26 cellular contexts compared by ENCODE assay signal in the genomic region with DNA sequence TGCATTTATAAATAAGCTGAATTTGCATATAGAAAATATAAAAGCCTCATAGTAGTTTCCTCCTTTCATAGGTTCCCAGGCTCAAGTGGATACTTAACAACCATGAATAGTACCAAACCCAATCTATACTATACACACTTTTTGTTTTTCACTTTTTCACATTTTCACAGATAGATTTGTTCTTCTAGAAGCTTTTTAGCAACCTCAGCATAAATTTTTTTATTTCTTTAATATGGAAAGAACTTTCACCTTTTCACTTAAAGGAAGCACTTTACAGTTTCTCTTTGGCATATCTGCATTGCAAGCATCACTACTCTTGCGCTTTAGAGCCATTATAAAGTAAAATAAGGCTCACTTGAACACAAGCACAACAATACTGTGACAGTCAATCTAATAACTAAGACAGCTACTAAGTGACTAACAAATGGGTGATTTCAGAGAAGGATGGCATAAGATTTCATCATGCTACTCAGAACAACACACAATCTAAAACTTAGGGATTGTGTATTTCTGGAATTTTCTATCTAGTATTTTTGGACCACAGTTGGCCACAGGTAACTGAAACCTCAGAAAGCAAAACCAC.
DNase-seq lines count a peak whose midpoint lies in the region; ATAC-seq, FAIRE-seq and TF ChIP-seq lines count a peak whose summit lies in the region.
"Had no signal": no experiment of that assay in that cellular context is flagged by ENCODE, and none has a peak within 500 bp of the region (broad histone marks: within the 10 kb centered on the region; RNA-seq: fewer than 3 reads in every experiment).

No MANE protein-coding gene starts in this region.

- intact Hi-C loops in HepG2 (cut with micrococcal nuclease; ENCODE audit: unreplicated experiment) (no loop called here), right lobe of liver (cut with DNase I) (no loop called here), K562 (cut with micrococcal nuclease) (no loop called here)

- WGBS in HepG2 (ENCODE audit: low lambda C conversion rate) = 0% methylated on average over 1 of the region's 1 CpG
- 56% methylated on average over 1 of the region's 1 CpG for WGBS in right lobe of liver (ENCODE audit: insufficient coverage, low coverage, low lambda C conversion rate, missing lambda C conversion rate)
- 0% methylated on average over 1 of the region's 1 CpG for WGBS in K562 (ENCODE audit: insufficient coverage, low coverage, missing lambda C conversion rate)
- 100% methylated on average over 1 of the region's 1 CpG for WGBS in smooth muscle cell (ENCODE audit: low lambda C conversion rate)

- TF ChIP-seq CTCF in HepG2 (CRISPR knock-in tag; IDR thresholded peaks at IDR 0.05) = no peak
- no peak for TF ChIP-seq CTCF in right lobe of liver (IDR thresholded peaks at IDR 0.05)
- no peak for TF ChIP-seq CTCF in K562 (IDR thresholded peaks at IDR 0.05 in 2 of 3, conservative IDR thresholded peaks at IDR 0.05 in 1 of 3; ENCODE audit: insufficient read depth in 2 of 3, low read depth in 1 of 3, low read length in 3 of 3)
- TF ChIP-seq CTCF in smooth muscle cell (IDR thresholded peaks at IDR 0.05; ENCODE audit: borderline replicate concordance, insufficient read depth, poor library complexity, severe bottlenecking) = no peak

- H3K27me3 ChIP-seq in HepG2 (ENCODE audit: control insufficient read depth in 1 of 2, insufficient read depth in 2 of 2, low read length in 2 of 2) (no peaks in the 10 kb centered on the region), right lobe of liver (peaks cover 0 to 5% of the 10 kb centered on the region in 2 donors), K562 (ENCODE audit: control insufficient read depth in 2 of 2, insufficient read depth in 2 of 2, low read length in 2 of 2) (no peaks in the 10 kb centered on the region), smooth muscle cell (ENCODE audit: low read depth) (no peaks in the 10 kb centered on the region)
- H3K27me3 ChIP-seq: BE2C; BLaER1 treated with 17β-estradiol and CSF1 and Interleukin-3, amounts not matched to agents 10 nM and 100 nM had no signal

- H3K27ac ChIP-seq in HepG2 (ENCODE audit: extremely low read length, insufficient read depth, low read length) (no peak overlapping the region), right lobe of liver (no peak overlapping the region), K562 (ENCODE audit: extremely low read depth, low read depth, low read length) (no peak overlapping the region), smooth muscle cell (ENCODE audit: low read depth) (no peak overlapping the region)
- H3K27ac ChIP-seq: 22Rv1; BLaER1 treated with 17β-estradiol and CSF1 and Interleukin-3, amounts not matched to agents 10 nM and 100 nM; GM23248 had no signal

- H3K36me3 ChIP-seq in HepG2 (replicated peaks in 1 of 2; ENCODE audit: control insufficient read depth in 1 of 2, insufficient read depth in 2 of 2, low read length in 2 of 2) (no peaks in the 10 kb centered on the region), right lobe of liver (no peaks in the 10 kb centered on the region), K562 (ENCODE audit: control insufficient read depth, insufficient read depth, low read length) (no peaks in the 10 kb centered on the region), smooth muscle cell (ENCODE audit: low read depth) (no peaks in the 10 kb centered on the region)
- H3K36me3 ChIP-seq: BE2C; BLaER1 treated with 17β-estradiol and CSF1 and Interleukin-3, amounts not matched to agents 10 nM and 100 nM had no signal

- DNase-seq in HepG2 (ENCODE audit: low spot score) = no peak
- no peak for DNase-seq in right lobe of liver
- peak; percentile 50 for DNase-seq in OCI-M1 (lab: John Stamatoyannopoulos, UW)
- DNase-seq in K562 (ENCODE audit: extremely low read depth in 1 of 4, low spot score in 3 of 4) = no peak
- no peak for DNase-seq in amygdala (lab: John Stamatoyannopoulos, UW)
- no peak for DNase-seq in smooth muscle cell (lab: John Stamatoyannopoulos, UW; ENCODE audit: unreplicated experiment)
- DNase-seq: ACHN; AML-193; BE2C; CD4-positive, alpha-beta T cell; CD8-positive, alpha-beta memory T cell; DMS 273 treated with DMSO at 0.1 percent for 48 hours; DMS79; EL; GF-D8; GM23248; H9 had no signal

- no peak overlapping the region for H3K4me3 ChIP-seq in HepG2 (replicated peaks in 1 of 3; ENCODE audit: insufficient read depth in 1 of 3, low read depth in 2 of 3, low read length in 3 of 3)
- no peak overlapping the region for H3K4me3 ChIP-seq in right lobe of liver
- H3K4me3 ChIP-seq in K562 = no peak overlapping the region
- H3K4me3 ChIP-seq in smooth muscle cell = no peak overlapping the region
- H3K4me3 ChIP-seq: BLaER1 treated with 17β-estradiol and CSF1 and Interleukin-3, amounts not matched to agents 10 nM and 100 nM; GM23248 had no signal

- no peaks in the 10 kb centered on the region for H3K9me1 ChIP-seq in K562 (ENCODE audit: control insufficient read depth, insufficient read depth, low read length)

- TF ChIP-seq RAD21 in HepG2 (CRISPR knock-in tag; IDR thresholded peaks at IDR 0.05) = no peak
- no peak for TF ChIP-seq RAD21 in K562 (CRISPR knock-in tag; conservative IDR thresholded peaks at IDR 0.05 in 1 of 2, IDR thresholded peaks at IDR 0.05 in 1 of 2)

- FAIRE-seq in HepG2 (lab: Jason Lieb, UNC) (no peak), K562 (lab: Jason Lieb, UNC) (no peak)
- FAIRE-seq: A204.1, D721Med, GM12891, GM19239 had no signal

- CTCF ChIA-PET in HepG2 (lab: Yijun Ruan, JAX; ENCODE audit: low intra/inter-chr PET ratio, low total read pairs) (no interaction called here), K562 (lab: Yijun Ruan, JAX; ENCODE audit: low intra/inter-chr PET ratio) (no interaction called here)

- no peaks in the 10 kb centered on the region for H3K9me3 ChIP-seq in HepG2 (ENCODE audit: low read length)
- H3K9me3 ChIP-seq in right lobe of liver = no peaks in the 10 kb centered on the region
- H3K9me3 ChIP-seq in K562 (replicated peaks; ENCODE audit: control insufficient read depth, insufficient read depth, low read depth, low read length) = 0 out of 2 replicates have a peak, but pooled peaks cover 2% of the 10 kb centered on the region
- no peaks in the 10 kb centered on the region for H3K9me3 ChIP-seq in smooth muscle cell (replicated peaks; ENCODE audit: low read depth)
- H3K9me3 ChIP-seq: BE2C; BLaER1 treated with 17β-estradiol and CSF1 and Interleukin-3, amounts not matched to agents 10 nM and 100 nM had no signal

- no peak for TF ChIP-seq POLR2A in HepG2 (IDR thresholded peaks at IDR 0.05; ENCODE audit: insufficient read depth in 1 of 2, low read depth in 2 of 2, low read length in 2 of 2)
- TF ChIP-seq POLR2A in right lobe of liver (IDR thresholded peaks at IDR 0.05) = no peak
- no peak for TF ChIP-seq POLR2A in K562 (conservative IDR thresholded peaks at IDR 0.05)

- H3K9ac ChIP-seq in HepG2 (ENCODE audit: insufficient read depth, low read depth, low read length) (no peak overlapping the region), K562 (ENCODE audit: insufficient read depth in 1 of 2, low read depth in 2 of 2, low read length in 2 of 2) (no peak overlapping the region), smooth muscle cell (ENCODE audit: low read depth) (no peak overlapping the region)
- H3K9ac ChIP-seq: BLaER1 treated with 17β-estradiol and CSF1 and Interleukin-3, amounts not matched to agents 10 nM and 100 nM; GM23248 had no signal

- no peak for TF ChIP-seq EP300 in HepG2 (IDR thresholded peaks at IDR 0.05; ENCODE audit: low read depth in 2 of 2, low read length in 2 of 2)
- no peak for TF ChIP-seq EP300 in HepG2 (CRISPR knock-in tag; IDR thresholded peaks at IDR 0.05; ENCODE audit: borderline replicate concordance)
- no peak for TF ChIP-seq EP300 in K562 (IDR thresholded peaks at IDR 0.05; ENCODE audit: low read length)

- H3F3A ChIP-seq in smooth muscle cell (ENCODE audit: low read depth) = no peaks in the 10 kb centered on the region

- POLR2A ChIA-PET in HepG2 (lab: Yijun Ruan, JAX) (no interaction called here), K562 (lab: Yijun Ruan, JAX) (no interaction called here)

- H4K20me1 ChIP-seq in HepG2 (ENCODE audit: insufficient read depth, low read length) (no peaks in the 10 kb centered on the region), K562 (replicated peaks; ENCODE audit: control insufficient read depth, insufficient read depth, low read length) (no peaks in the 10 kb centered on the region), smooth muscle cell (ENCODE audit: low read depth) (no peaks in the 10 kb centered on the region)
- H4K20me1 ChIP-seq: BLaER1 treated with 17β-estradiol and CSF1 and Interleukin-3, amounts not matched to agents 10 nM and 100 nM had no signal

- BruUV-seq in HepG2 (replicated peaks; lab: Mats Ljungman, UMichigan) (no TSS peak), K562 (replicated peaks; lab: Mats Ljungman, UMichigan) (no TSS peak)

- H2AFZ ChIP-seq in HepG2 (ENCODE audit: low read length) (no peak overlapping the region), K562 (ENCODE audit: low read depth, low read length) (no peak overlapping the region), smooth muscle cell (ENCODE audit: low read depth) (no peak overlapping the region)
- H2AFZ ChIP-seq: GM23248 had no signal

- H3K4me2 ChIP-seq in HepG2 (ENCODE audit: low read depth, low read length) (no peak overlapping the region), K562 (ENCODE audit: insufficient read depth, low read length) (no peak overlapping the region), smooth muscle cell (no peak overlapping the region)
- H3K4me2 ChIP-seq: BLaER1 treated with 17β-estradiol and CSF1 and Interleukin-3, amounts not matched to agents 10 nM and 100 nM had no signal

- no peaks in the 10 kb centered on the region for H3K4me1 ChIP-seq in HepG2 (ENCODE audit: insufficient read depth, low read length)
- H3K4me1 ChIP-seq in right lobe of liver = no peaks in the 10 kb centered on the region
- no peaks in the 10 kb centered on the region for H3K4me1 ChIP-seq in K562 (replicated peaks in 1 of 2; ENCODE audit: control insufficient read depth in 2 of 2, insufficient read depth in 2 of 2, low read length in 2 of 2)
- no peaks in the 10 kb centered on the region for H3K4me1 ChIP-seq in smooth muscle cell (ENCODE audit: low read depth)
- H3K4me1 ChIP-seq: BE2C; BLaER1 treated with 17β-estradiol and CSF1 and Interleukin-3, amounts not matched to agents 10 nM and 100 nM had no signal

- H3K79me2 ChIP-seq in HepG2 (ENCODE audit: insufficient read depth, low read length) (no peaks in the 10 kb centered on the region), K562 (ENCODE audit: control insufficient read depth, insufficient read depth, low read length) (no peaks in the 10 kb centered on the region), smooth muscle cell (ENCODE audit: low read depth) (no peaks in the 10 kb centered on the region)

- ATAC-seq in HepG2 (no peak), right lobe of liver (no peak), K562 (no peak), GM19452 (IDR thresholded peaks at IDR 0.05; ENCODE audit: unreplicated experiment) (no peak), GM18502 (IDR thresholded peaks at IDR 0.05; ENCODE audit: poor library complexity, unreplicated experiment) (no peak)
- ATAC-seq: HCT116 had no signal

- in situ Hi-C loops in HepG2 (cut with HindIII; ENCODE audit: extremely low pct_ligation_motif_present, low pct_unique_long_range_greater_than_20kb) = no loop called here
- in situ Hi-C loops in K562 (cut with MboI) = no loop called here

TF ChIP-seq in HepG2, 621 proteins besides CTCF, POLR2A, EP300 and RAD21 (continues in another document):
- peak; percentile 76 to 95 for TF ChIP-seq MAFK (conservative IDR thresholded peaks at IDR 0.05 in 1 of 2, IDR thresholded peaks at IDR 0.05 in 1 of 2; ENCODE audit: low read length in 2 of 2)
